In genomic region chr19:6297202-6297601, GRCh38 we compare ENCODE assay signal across 25 cellular contexts. TPM values are rescaled to one million over a fixed set of nuclear protein-coding genes. Genes with fewer than 3 reads are reported as not detected.
"Had no signal": no experiment of that assay in that cellular context is flagged by ENCODE, and none has a peak within 500 bp of the region (broad histone marks: within the 10 kb centered on the region; RNA-seq: fewer than 3 reads in every experiment).

No MANE protein-coding gene starts in this region.

- H3K27ac ChIP-seq: brain microvascular endothelial cell, cardiac muscle cell, KMS-11, Peyer's patch had no signal

- ATAC-seq: activated CD8-positive, alpha-beta memory T cell treated with anti-CD3 and anti-CD28 coated beads, Interleukin-2, amount 10 ng/mL, durations not matched to agents 7 days and 5 days; activated T-cell treated with anti-CD3 and anti-CD28 coated beads, Interleukin-2, amount 50 U/mL, for 4 hours; T-helper 17 cell; WTC11 had no signal

- H3K36me3 ChIP-seq: brain microvascular endothelial cell, cardiac muscle cell, Peyer's patch had no signal

- H3K27me3 Mint-ChIP-seq: activated CD8-positive, alpha-beta memory T cell treated with anti-CD3 and anti-CD28 coated beads, Interleukin-2, amount 10 ng/mL, durations not matched to agents 7 days and 5 days; activated naive CD8-positive, alpha-beta T cell treated with anti-CD3 and anti-CD28 coated beads for 36 hours had no signal

- H3K4me3 Mint-ChIP-seq: activated CD4-positive, alpha-beta T cell treated with anti-CD3 and anti-CD28 coated beads, Interleukin-2, amount 10 ng/mL, durations not matched to agents 24 days and 14 days; activated CD8-positive, alpha-beta memory T cell treated with anti-CD3 and anti-CD28 coated beads, Interleukin-2, amount 10 ng/mL, durations not matched to agents 7 days and 5 days; activated naive CD4-positive, alpha-beta T cell treated with anti-CD3 and anti-CD28 coated beads for 36 hours; activated naive CD8-positive, alpha-beta T cell treated with anti-CD3 and anti-CD28 coated beads for 36 hours; activated T-cell treated with anti-CD3 and anti-CD28 coated beads, Interleukin-2, amount 50 U/mL, for 4 hours; T-helper 17 cell; WTC11 had no signal

- H3K4me3 ChIP-seq: cardiac muscle cell, Peyer's patch had no signal

- DNase-seq: activated CD4-positive, alpha-beta T cell treated with anti-CD3 and anti-CD28 coated beads, Interleukin-2, amount 10 ng/mL, durations not matched to agents 24 days and 14 days; activated CD4-positive, alpha-beta T cell treated with anti-CD3 and anti-CD28 coated beads, Interleukin-2, amount 50 U/mL, for 48 hours; activated CD4-positive, CD25-positive, alpha-beta regulatory T cell treated with anti-CD3 and anti-CD28 coated beads, Interleukin-2, amount 50 U/mL, for 72 hours; activated CD8-positive, alpha-beta memory T cell treated with anti-CD3 and anti-CD28 coated beads, Interleukin-2, amount 10 ng/mL, durations not matched to agents 7 days and 5 days; activated gamma-delta T cell; activated naive CD4-positive, alpha-beta T cell treated with anti-CD3 and anti-CD28 coated beads for 36 hours; activated naive CD8-positive, alpha-beta T cell treated with anti-CD3 and anti-CD28 coated beads for 36 hours; activated T-cell treated with anti-CD3 and anti-CD28 coated beads, Interleukin-2, amount 50 U/mL, for 4 hours; brain microvascular endothelial cell; MV-4-11; NCI-H146; NCI-H187 treated with DMSO at 0.1 percent for 48 hours; NCI-H2081 treated with DMSO at 0.1 percent for 48 hours; NCI-H2171 treated with DMSO at 0.1 percent for 48 hours; NCI-H226; NCI-H69; Peyer's patch; SIG-M5; T-helper 17 cell; T-helper 9 cell had no signal

- H3K4me1 ChIP-seq: Peyer's patch had no signal

- H3K9ac ChIP-seq: KMS-11 had no signal

- H3K27ac Mint-ChIP-seq: activated CD4-positive, alpha-beta T cell treated with anti-CD3 and anti-CD28 coated beads, Interleukin-2, amount 10 ng/mL, durations not matched to agents 24 days and 14 days; activated CD8-positive, alpha-beta memory T cell treated with anti-CD3 and anti-CD28 coated beads, Interleukin-2, amount 10 ng/mL, durations not matched to agents 7 days and 5 days; activated naive CD4-positive, alpha-beta T cell treated with anti-CD3 and anti-CD28 coated beads for 36 hours; activated naive CD8-positive, alpha-beta T cell treated with anti-CD3 and anti-CD28 coated beads for 36 hours; T-helper 17 cell; WTC11 had no signal

- H3K4me1 Mint-ChIP-seq: activated CD8-positive, alpha-beta memory T cell treated with anti-CD3 and anti-CD28 coated beads, Interleukin-2, amount 10 ng/mL, durations not matched to agents 7 days and 5 days; activated naive CD8-positive, alpha-beta T cell treated with anti-CD3 and anti-CD28 coated beads for 36 hours; WTC11 had no signal

- H3K27me3 ChIP-seq: brain microvascular endothelial cell, cardiac muscle cell, Peyer's patch had no signal

- H3K4me2 ChIP-seq: KMS-11 had no signal

RNA-seq across cellular contexts. Expression of gene ACER1, which starts 36.2 kb away (rescaled TPM):
- total RNA-seq: activated naive CD4-positive, alpha-beta T cell treated with anti-CD3 and anti-CD28 coated beads for 36 hours; activated naive CD8-positive, alpha-beta T cell treated with anti-CD3 and anti-CD28 coated beads for 36 hours; cardiac muscle cell; MCF 10A; NCI-H460; WTC11 had no signal
- polyA plus RNA-seq: cardiac muscle cell had no signal
